Comparison of ENCODE assay signal across 10 cellular contexts in the genomic region with DNA sequence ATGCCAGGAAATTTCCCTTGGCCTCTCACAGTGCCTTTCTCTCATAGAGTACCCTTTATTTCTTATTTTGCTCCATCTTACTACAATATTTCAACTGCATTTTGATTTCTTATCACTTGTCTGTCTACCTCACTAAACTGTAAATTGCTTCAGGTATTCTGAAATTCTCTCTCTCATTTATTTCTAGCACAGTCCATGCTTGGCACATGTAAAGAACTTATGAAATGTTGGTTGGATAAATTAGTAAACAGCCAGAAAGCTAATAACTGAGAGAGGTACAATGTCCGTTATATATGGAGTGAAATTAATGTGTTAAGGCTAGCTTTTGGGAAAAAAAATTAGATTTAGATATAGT.
DNase-seq lines count a peak whose midpoint lies in the region; ATAC-seq and TF ChIP-seq lines count a peak whose summit lies in the region.
"Had no signal": no experiment of that assay in that cellular context is flagged by ENCODE, and none has a peak within 500 bp of the region (broad histone marks: within the 10 kb centered on the region; RNA-seq: fewer than 3 reads in every experiment).

No MANE protein-coding gene starts in this region.

- no peaks in the 10 kb centered on the region for H3K36me3 ChIP-seq in MM.1S (replicated peaks; ENCODE audit: insufficient read depth, low read length)
- no peaks in the 10 kb centered on the region for H3K36me3 ChIP-seq in duodenal mucosa (ENCODE audit: control insufficient read depth in 1 of 2, insufficient read depth in 2 of 2, low read length in 2 of 2)
- no peaks in the 10 kb centered on the region for H3K36me3 ChIP-seq in smooth muscle cell (ENCODE audit: low read depth)
- H3K36me3 ChIP-seq: adrenal gland, tibial artery had no signal

- H3K27me3 ChIP-seq in MM.1S (replicated peaks; ENCODE audit: insufficient read depth, low read length) (no peaks in the 10 kb centered on the region), duodenal mucosa (ENCODE audit: control insufficient read depth in 1 of 2, insufficient read depth in 2 of 2, low read length in 2 of 2) (no peaks in the 10 kb centered on the region), smooth muscle cell (ENCODE audit: low read depth) (no peaks in the 10 kb centered on the region)
- H3K27me3 ChIP-seq: adrenal gland had no signal

- peaks cover 26% of the 10 kb centered on the region for H3K4me1 Mint-ChIP-seq in activated CD4-positive, alpha-beta T cell treated with anti-CD3 and anti-CD28 coated beads, Interleukin-2, amount 10 ng/mL, durations not matched to agents 24 days and 14 days

- peak overlapping the region; percentile 43 for H3K4me3 Mint-ChIP-seq in activated CD4-positive, alpha-beta T cell treated with anti-CD3 and anti-CD28 coated beads, Interleukin-2, amount 10 ng/mL, durations not matched to agents 24 days and 14 days

- H3K4me3 ChIP-seq in MM.1S (ENCODE audit: low read length) (peak overlapping the region; percentile 33; the same call in 1 of the 2 replicates), duodenal mucosa (ENCODE audit: low read depth in 1 of 2, low read length in 2 of 2) (peak overlapping the region; percentile 59 to 65), smooth muscle cell (no peak overlapping the region)
- H3K4me3 ChIP-seq: adrenal gland, tibial artery had no signal

- no peak for ATAC-seq in HG03571 (IDR thresholded peaks at IDR 0.05; ENCODE audit: unreplicated experiment)

- peaks cover 7% of the 10 kb centered on the region; the same call in 1 of the 2 replicates for H3K4me1 ChIP-seq in MM.1S (ENCODE audit: low read length)
- peaks cover 35 to 44% of the 10 kb centered on the region in 2 donors for H3K4me1 ChIP-seq in duodenal mucosa (ENCODE audit: control insufficient read depth in 1 of 2, insufficient read depth in 2 of 2, low read length in 2 of 2)
- H3K4me1 ChIP-seq in smooth muscle cell (ENCODE audit: low read depth): no peaks in the 10 kb centered on the region

- H4K20me1 ChIP-seq in MM.1S (ENCODE audit: insufficient read depth, low read length) (no peaks in the 10 kb centered on the region), smooth muscle cell (ENCODE audit: low read depth) (no peaks in the 10 kb centered on the region)

- peak overlapping the region; percentile 89 for H3K27ac ChIP-seq in MM.1S (ENCODE audit: low read length)
- H3K27ac ChIP-seq in duodenal mucosa (ENCODE audit: low read depth, low read length): peak overlapping the region; percentile 44
- H3K27ac ChIP-seq in smooth muscle cell (ENCODE audit: low read depth): peak overlapping the region; percentile 22
- H3K27ac ChIP-seq: tibial artery had no signal

- H3K27ac Mint-ChIP-seq in activated CD4-positive, alpha-beta T cell treated with anti-CD3 and anti-CD28 coated beads, Interleukin-2, amount 10 ng/mL, durations not matched to agents 24 days and 14 days: peak overlapping the region; percentile 92

- TF ChIP-seq CTCF in MM.1S (IDR thresholded peaks at IDR 0.05; ENCODE audit: low read length) (no peak), smooth muscle cell (IDR thresholded peaks at IDR 0.05; ENCODE audit: borderline replicate concordance, insufficient read depth, poor library complexity, severe bottlenecking) (no peak)

- peaks cover 2% of the 10 kb centered on the region for H3K36me3 Mint-ChIP-seq in activated CD4-positive, alpha-beta T cell treated with anti-CD3 and anti-CD28 coated beads, Interleukin-2, amount 10 ng/mL, durations not matched to agents 24 days and 14 days (ENCODE audit: low read depth)

- no peaks in the 10 kb centered on the region for H3K9me2 ChIP-seq in MM.1S (replicated peaks; ENCODE audit: insufficient read depth, low read length)

- intact Hi-C loops in activated CD4-positive, alpha-beta T cell treated with anti-CD3 and anti-CD28 coated beads, Interleukin-2, amount 10 ng/mL, durations not matched to agents 24 days and 14 days (cut with micrococcal nuclease): loop anchor here (1.0 to 5.0 kb wide), 7 partner anchors 40 to 1141 kb away; partner anchors contain the start of genes N4BP2L2 and RFC3

- peak overlapping the region; percentile 70; the same call in 1 of the 2 replicates for H3K4me2 ChIP-seq in MM.1S (ENCODE audit: low read depth, low read length)
- no peak overlapping the region for H3K4me2 ChIP-seq in smooth muscle cell

- H3F3A ChIP-seq in MM.1S (ENCODE audit: insufficient read depth, low read length) (peaks cover 4% of the 10 kb centered on the region; the same call in 1 of the 2 replicates), smooth muscle cell (ENCODE audit: low read depth) (no peaks in the 10 kb centered on the region)

- WGBS in smooth muscle cell (ENCODE audit: low lambda C conversion rate): 100% methylated on average over 1 of the region's 1 CpG

- H2AFZ ChIP-seq in MM.1S (ENCODE audit: low read length) (peak overlapping the region; percentile 77), smooth muscle cell (ENCODE audit: low read depth) (peak overlapping the region; percentile 54)

- H3K9ac ChIP-seq in MM.1S (ENCODE audit: low read length) (peak overlapping the region; percentile 64), duodenal mucosa (ENCODE audit: low read depth in 1 of 2, low read length in 2 of 2) (peak overlapping the region; percentile 51 to 54), smooth muscle cell (ENCODE audit: low read depth) (no peak overlapping the region)

- no peak for DNase-seq in activated CD4-positive, alpha-beta T cell treated with anti-CD3 and anti-CD28 coated beads, Interleukin-2, amount 10 ng/mL, durations not matched to agents 24 days and 14 days
- no peak for DNase-seq in activated CD4-positive, alpha-beta T cell treated with anti-CD3 and anti-CD28 coated beads for 1 hour
- DNase-seq in MM.1S: no peak
- DNase-seq in smooth muscle cell (lab: John Stamatoyannopoulos, UW; ENCODE audit: unreplicated experiment): no peak
- no peak for DNase-seq in NOMO-1 treated with dmso at 0.1 percent for 144 hours (lab: John Stamatoyannopoulos, UW; ENCODE audit: unreplicated experiment)
- DNase-seq in GM19240 (ENCODE audit: insufficient read length, low spot score): no peak

- H3K9me3 ChIP-seq in MM.1S (replicated peaks; ENCODE audit: insufficient read depth, low read length) (no peaks in the 10 kb centered on the region), duodenal mucosa (ENCODE audit: control insufficient read depth in 1 of 2, low read length in 2 of 2) (no peaks in the 10 kb centered on the region), smooth muscle cell (replicated peaks; ENCODE audit: low read depth) (no peaks in the 10 kb centered on the region)
- H3K9me3 ChIP-seq: adrenal gland, tibial artery had no signal

- no peaks in the 10 kb centered on the region for H3K79me2 ChIP-seq in MM.1S (ENCODE audit: low read length)
- H3K79me2 ChIP-seq in smooth muscle cell (ENCODE audit: low read depth): no peaks in the 10 kb centered on the region

- peaks cover 5% of the 10 kb centered on the region for H3K9me3 Mint-ChIP-seq in activated CD4-positive, alpha-beta T cell treated with anti-CD3 and anti-CD28 coated beads, Interleukin-2, amount 10 ng/mL, durations not matched to agents 24 days and 14 days

- H3K27me3 Mint-ChIP-seq in activated CD4-positive, alpha-beta T cell treated with anti-CD3 and anti-CD28 coated beads, Interleukin-2, amount 10 ng/mL, durations not matched to agents 24 days and 14 days: no peaks in the 10 kb centered on the region

Comparison
In these comparisons a context has a peak if more than half of its experiments do, and no peak if none do; other contexts are left out.
1. H3K27ac ChIP-seq: peak in every context shown above with its lines; median percentile 89 in MM.1S; 44 in duodenal mucosa; 22 in smooth muscle cell.